23 cellular contexts compared by ENCODE assay signal in genomic region chr11:30258679-30259078, GRCh38. TPM values are rescaled to one million over a fixed set of nuclear protein-coding genes. Genes with fewer than 3 reads are reported as not detected.
A peak's percentile ranks its signal among the peaks of the same experiment; 100 is the strongest.
DNase-seq lines count a peak whose midpoint lies in the region; ATAC-seq and TF ChIP-seq lines count a peak whose summit lies in the region.
"Had no signal": no experiment of that assay in that cellular context is flagged by ENCODE, and none has a peak within 500 bp of the region (broad histone marks: within the 10 kb centered on the region; RNA-seq: fewer than 3 reads in every experiment).

No MANE protein-coding gene starts in this region.

- TF ChIP-seq POLR2A in vagina (IDR thresholded peaks at IDR 0.05), result no peak

- H3K36me3 ChIP-seq in A673 (ENCODE audit: insufficient read depth, low read length, poor library complexity, severe bottlenecking), result no peaks in the 10 kb centered on the region
- no peaks in the 10 kb centered on the region for H3K36me3 ChIP-seq in vagina
- H3K36me3 ChIP-seq: BE2C, Peyer's patch had no signal

- ATAC-seq in GM18861 (IDR thresholded peaks at IDR 0.05; ENCODE audit: unreplicated experiment) (peak; percentile 32), GM21825 (IDR thresholded peaks at IDR 0.05; ENCODE audit: unreplicated experiment) (peak; percentile 59), HG03175 (IDR thresholded peaks at IDR 0.05; ENCODE audit: unreplicated experiment) (peak; percentile 36), HG03571 (IDR thresholded peaks at IDR 0.05; ENCODE audit: unreplicated experiment) (no peak)
- ATAC-seq: T-helper 17 cell had no signal

- H3K9me3 ChIP-seq in A673 (ENCODE audit: low read depth, low read length, poor library complexity, severe bottlenecking) (no peaks in the 10 kb centered on the region), vagina (no peaks in the 10 kb centered on the region)
- H3K9me3 ChIP-seq: BE2C, Peyer's patch had no signal

- H3K27me3 ChIP-seq in A673 (replicated peaks; ENCODE audit: insufficient read depth, low read depth, low read length, poor library complexity) (peaks cover 14% of the 10 kb centered on the region), vagina (no peaks in the 10 kb centered on the region)
- H3K27me3 ChIP-seq: BE2C, Peyer's patch had no signal

- CTCF ChIA-PET in A673 (lab: Charles Lee), result no interaction called here

- no TSS peak for BruUV-seq in A673 (replicated peaks; lab: Mats Ljungman, UMichigan)

- TF ChIP-seq CTCF in astrocyte of the cerebellum (IDR thresholded peaks at IDR 0.05; ENCODE audit: low read depth, low read length, missing control alignments) (no peak), A673 (conservative IDR thresholded peaks at IDR 0.05; ENCODE audit: low read depth, low read length) (no peak), vagina (IDR thresholded peaks at IDR 0.05) (no peak)

- intact Hi-C loops in A673 (cut with micrococcal nuclease; ENCODE audit: unreplicated experiment) (no loop called here), vagina (cut with DNase I) (no loop called here)

- H3K4me1 ChIP-seq in A673 (ENCODE audit: insufficient read depth, low read length, poor library complexity, severe bottlenecking) (no peaks in the 10 kb centered on the region), vagina (no peaks in the 10 kb centered on the region)
- H3K4me1 ChIP-seq: BE2C, Peyer's patch had no signal

- POLR2A ChIA-PET in A673 (lab: Charles Lee; ENCODE audit: low non-redundant PET), result no interaction called here

- in situ Hi-C loops in astrocyte of the cerebellum (cut with HindIII; ENCODE audit: low sequenced_read_pairs), result no loop called here

- H3K4me3 ChIP-seq in astrocyte of the cerebellum (ENCODE audit: low read depth, low read length) (no peak overlapping the region), A673 (ENCODE audit: low read depth, low read length, poor library complexity, severe bottlenecking) (no peak overlapping the region), vagina (no peak overlapping the region)
- H3K4me3 ChIP-seq: Peyer's patch had no signal

- no peak overlapping the region for H3K27ac ChIP-seq in A673 (ENCODE audit: low read depth, low read length, poor library complexity, severe bottlenecking)
- H3K27ac ChIP-seq in vagina, result no peak overlapping the region
- H3K27ac ChIP-seq: HL-60, Peyer's patch had no signal

- peak; percentile 20 for DNase-seq in astrocyte of the cerebellum (ENCODE audit: low read depth)
- no peak for DNase-seq in A673 (ENCODE audit: low spot score)
- DNase-seq in vagina (ENCODE audit: extremely low spot score in 2 of 2), result no peak
- no peak for DNase-seq in NCI-H2196 treated with DMSO at 0.1 percent for 48 hours (lab: John Stamatoyannopoulos, UW; ENCODE audit: unreplicated experiment)
- DNase-seq: BE2C; CD4-positive, alpha-beta T cell; GF-D8; IMR-90; NCI-H1417 treated with DMSO at 0.1 percent for 48 hours; NCI-H187 treated with DMSO at 0.1 percent for 48 hours; NK-92 treated with Interleukin-12 subunit alpha and Interleukin-12 subunit beta, amount 100 ng/mL, for 24 hours; Peyer's patch; T-helper 17 cell had no signal

RNA-seq across cellular contexts. Expression of gene FSHB, which starts 27.9 kb away (rescaled TPM):
- not detected in 2 replicates for total RNA-seq in A673 (2021)
- not detected for total RNA-seq in vagina
- total RNA-seq: A172; CD4-positive, alpha-beta T cell; H1; IMR-90; MCF 10A; NCI-H460; Peyer's patch; SK-MEL-5; T-helper 17 cell had no signal
